23 cellular contexts compared by ENCODE assay signal in the genomic region with DNA sequence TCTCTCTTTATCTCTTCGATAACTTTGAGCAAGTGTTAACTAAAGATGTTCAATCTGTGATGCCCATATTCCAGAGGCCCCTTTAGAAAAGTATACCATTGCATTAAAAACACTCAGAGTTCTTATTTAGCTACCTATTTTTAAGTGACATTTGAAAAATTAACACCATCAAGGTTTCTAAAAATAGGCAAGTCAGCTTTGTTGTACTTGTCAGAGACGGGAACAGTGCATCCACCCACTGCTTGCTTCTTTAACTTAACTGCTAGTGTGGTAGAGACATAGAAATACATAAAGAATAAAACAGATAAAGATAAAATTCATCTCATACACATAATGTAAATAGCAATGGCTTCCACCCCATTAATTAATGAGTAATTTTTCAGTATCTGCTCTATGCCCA.
"Had no signal": no experiment of that assay in that cellular context is flagged by ENCODE, and none has a peak within 500 bp of the region (broad histone marks: within the 10 kb centered on the region; RNA-seq: fewer than 3 reads in every experiment).

No MANE protein-coding gene starts in this region.

- ATAC-seq: activated CD8-positive, alpha-beta memory T cell treated with anti-CD3 and anti-CD28 coated beads, Interleukin-2, amount 10 ng/mL, durations not matched to agents 7 days and 5 days; body of pancreas; T-helper 17 cell had no signal

- H3K9me3 Mint-ChIP-seq: activated B cell treated with CpG ODN at 0.5 μM for 24 hours; activated CD4-positive, alpha-beta T cell treated with anti-CD3 and anti-CD28 coated beads, Interleukin-2, amount 10 ng/mL, durations not matched to agents 24 days and 14 days; activated naive CD4-positive, alpha-beta T cell treated with anti-CD3 and anti-CD28 coated beads, Interleukin-2, amount 50 U/mL, for 24 hours; activated T-cell treated with anti-CD3 and anti-CD28 coated beads, Interleukin-2, amount 50 U/mL, for 24 hours; activated T-helper 1 cell treated with anti-CD3 and anti-CD28 coated beads, Interleukin-12 subunit alpha, Interleukin-12 subunit beta, Interleukin-2, Interleukin-4 antibody, amounts not matched to agents 30 ng/mL and 10 ng/mL and 1 ng/mL, durations not matched to agents 14 hours and 24 hours and 36 hours had no signal

- H3K27ac ChIP-seq: ascending aorta, body of pancreas, Peyer's patch had no signal

- H3K4me1 Mint-ChIP-seq: activated CD4-positive, alpha-beta T cell treated with anti-CD3 and anti-CD28 coated beads, Interleukin-2, amount 10 ng/mL, durations not matched to agents 24 days and 14 days; activated CD8-positive, alpha-beta memory T cell treated with anti-CD3 and anti-CD28 coated beads, Interleukin-2, amount 10 ng/mL, durations not matched to agents 7 days and 5 days; activated naive CD4-positive, alpha-beta T cell treated with anti-CD3 and anti-CD28 coated beads, Interleukin-2, amount 50 U/mL, for 24 hours; T-helper 17 cell had no signal

- H3K36me3 ChIP-seq: ascending aorta, Peyer's patch had no signal

- H3K27me3 ChIP-seq: ascending aorta, body of pancreas, Peyer's patch had no signal

- DNase-seq: activated B cell treated with CpG ODN at 0.5 μM for 24 hours; activated CD4-positive, alpha-beta T cell treated with anti-CD3 and anti-CD28 coated beads for 1 hour; activated CD4-positive, alpha-beta T cell treated with anti-CD3 and anti-CD28 coated beads, Interleukin-2, amount 50 U/mL, for 48 hours; activated CD8-positive, alpha-beta memory T cell treated with anti-CD3 and anti-CD28 coated beads, Interleukin-2, amount 10 ng/mL, durations not matched to agents 7 days and 5 days; activated effector memory CD4-positive, alpha-beta T cell treated with Interleukin-2 at 50 U/mL for 16 hours; activated naive CD4-positive, alpha-beta T cell; activated T-cell treated with anti-CD3 and anti-CD28 coated beads, Interleukin-2, amount 50 U/mL, for 24 hours; body of pancreas; IMR-90; KBM-7; NCI-H1092; NCI-H1930; NCI-H2227 treated with DMSO at 0.1 percent for 48 hours; NCI-H510A; NCI-H69; Peyer's patch; SHP77 treated with DMSO at 0.1 percent for 48 hours; T-helper 17 cell; T1000 had no signal

- H3K4me1 ChIP-seq: ascending aorta, body of pancreas, Peyer's patch had no signal

- H3K27ac Mint-ChIP-seq: activated B cell treated with CpG ODN at 0.5 μM for 24 hours; activated CD4-positive, alpha-beta T cell treated with anti-CD3 and anti-CD28 coated beads, Interleukin-2, amount 10 ng/mL, durations not matched to agents 24 days and 14 days; activated CD8-positive, alpha-beta memory T cell treated with anti-CD3 and anti-CD28 coated beads, Interleukin-2, amount 10 ng/mL, durations not matched to agents 7 days and 5 days; activated naive CD4-positive, alpha-beta T cell treated with anti-CD3 and anti-CD28 coated beads, Interleukin-2, amount 50 U/mL, for 24 hours; activated T-cell treated with anti-CD3 and anti-CD28 coated beads, Interleukin-2, amount 50 U/mL, for 24 hours; activated T-helper 1 cell treated with anti-CD3 and anti-CD28 coated beads, Interleukin-12 subunit alpha, Interleukin-12 subunit beta, Interleukin-2, Interleukin-4 antibody, amounts not matched to agents 30 ng/mL and 10 ng/mL and 1 ng/mL, durations not matched to agents 14 hours and 24 hours and 36 hours; T-helper 17 cell had no signal

- H3K4me3 ChIP-seq: ascending aorta, body of pancreas, Peyer's patch had no signal

- H3K27me3 Mint-ChIP-seq: activated naive CD4-positive, alpha-beta T cell treated with anti-CD3 and anti-CD28 coated beads, Interleukin-2, amount 50 U/mL, for 24 hours had no signal

- H3K36me3 Mint-ChIP-seq: activated CD8-positive, alpha-beta memory T cell treated with anti-CD3 and anti-CD28 coated beads, Interleukin-2, amount 10 ng/mL, durations not matched to agents 7 days and 5 days; activated naive CD4-positive, alpha-beta T cell treated with anti-CD3 and anti-CD28 coated beads, Interleukin-2, amount 50 U/mL, for 24 hours had no signal

- H3K9me3 ChIP-seq: ascending aorta, body of pancreas, Peyer's patch had no signal

- H3K4me3 Mint-ChIP-seq: activated B cell treated with CpG ODN at 0.5 μM for 24 hours; activated CD4-positive, alpha-beta T cell treated with anti-CD3 and anti-CD28 coated beads, Interleukin-2, amount 10 ng/mL, durations not matched to agents 24 days and 14 days; activated CD8-positive, alpha-beta memory T cell treated with anti-CD3 and anti-CD28 coated beads, Interleukin-2, amount 10 ng/mL, durations not matched to agents 7 days and 5 days; activated naive CD4-positive, alpha-beta T cell treated with anti-CD3 and anti-CD28 coated beads, Interleukin-2, amount 50 U/mL, for 24 hours; activated T-cell treated with anti-CD3 and anti-CD28 coated beads, Interleukin-2, amount 50 U/mL, for 24 hours; activated T-helper 1 cell treated with anti-CD3 and anti-CD28 coated beads, Interleukin-12 subunit alpha, Interleukin-12 subunit beta, Interleukin-2, Interleukin-4 antibody, amounts not matched to agents 30 ng/mL and 10 ng/mL and 1 ng/mL, durations not matched to agents 14 hours and 24 hours and 36 hours; T-helper 17 cell had no signal
